Comparison of ENCODE assay signal across 10 cellular contexts in the genomic region with DNA sequence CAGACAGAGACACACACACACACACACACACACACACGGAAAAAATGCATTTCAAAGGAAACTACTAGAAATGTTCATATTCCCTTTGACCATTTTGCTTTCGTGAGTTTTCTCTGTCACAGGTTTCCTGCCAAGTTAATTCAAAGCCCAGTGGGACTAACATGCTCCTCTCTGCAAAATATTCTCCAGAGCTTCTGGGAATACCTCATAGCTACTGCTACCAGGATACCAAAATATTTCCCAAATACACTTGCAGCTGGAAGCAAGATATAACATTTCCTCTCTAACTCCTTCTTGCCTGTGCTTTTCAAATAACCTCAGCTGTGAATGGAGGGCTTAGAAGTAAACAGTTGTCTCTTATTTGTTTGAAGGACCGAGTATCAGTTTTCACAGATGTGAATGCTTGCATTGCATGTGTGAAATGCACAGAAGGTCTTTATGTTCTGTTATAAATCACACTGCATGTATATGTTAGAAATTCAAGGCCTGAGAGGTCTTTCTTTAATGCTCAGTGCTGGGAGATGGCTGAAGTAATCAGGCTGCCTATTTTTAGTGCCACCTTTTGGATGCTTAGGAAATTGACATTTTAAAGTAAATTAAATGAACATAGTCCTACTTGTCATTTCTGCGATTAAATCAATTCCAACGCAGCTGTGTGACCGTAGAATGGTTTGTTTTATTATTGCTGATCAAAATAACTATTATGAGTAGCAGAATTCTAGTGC. TPM values are rescaled to one million over a fixed set of nuclear protein-coding genes. Genes with fewer than 3 reads are reported as not detected.
A peak's percentile ranks its signal among the peaks of the same experiment; 100 is the strongest.
DNase-seq lines count a peak whose midpoint lies in the region; ATAC-seq and TF ChIP-seq lines count a peak whose summit lies in the region.
"Had no signal": no experiment of that assay in that cellular context is flagged by ENCODE, and none has a peak within 500 bp of the region (broad histone marks: within the 10 kb centered on the region; RNA-seq: fewer than 3 reads in every experiment).

No MANE protein-coding gene starts in this region.

- intact Hi-C loops in left ventricle myocardium superior (cut with micrococcal nuclease) = no loop called here
- intact Hi-C loops in left lung (cut with DNase I) = no loop called here
- intact Hi-C loops in colonic mucosa (cut with DNase I) = no loop called here

- CTCF ChIA-PET in WTC11 (lab: Charles Lee) = no interaction called here

- POLR2A ChIA-PET in WTC11 (lab: Charles Lee) = no interaction called here

- no peaks in the 10 kb centered on the region for H3K27me3 Mint-ChIP-seq in WTC11 (ENCODE audit: low read depth)
- H3K27me3 Mint-ChIP-seq: activated CD4-positive, alpha-beta memory T cell treated with anti-CD3 and anti-CD28 coated beads, Interleukin-2, amount 10 ng/mL, durations not matched to agents 7 days and 5 days had no signal

- no peak overlapping the region for H3K27ac Mint-ChIP-seq in WTC11
- H3K27ac Mint-ChIP-seq: activated CD4-positive, alpha-beta memory T cell treated with anti-CD3 and anti-CD28 coated beads, Interleukin-2, amount 10 ng/mL, durations not matched to agents 7 days and 5 days had no signal

- H3K9me3 ChIP-seq in left lung = peaks cover 0 to 22% of the 10 kb centered on the region in 2 donors
- H3K9me3 ChIP-seq in colonic mucosa = no peaks in the 10 kb centered on the region

- no peak overlapping the region for H3K4me3 ChIP-seq in left lung
- no peak overlapping the region for H3K4me3 ChIP-seq in colonic mucosa

- H3K27me3 ChIP-seq in left lung (no peaks in the 10 kb centered on the region), colonic mucosa (no peaks in the 10 kb centered on the region)

- H3K4me3 Mint-ChIP-seq in WTC11 = no peak overlapping the region
- H3K4me3 Mint-ChIP-seq: activated CD4-positive, alpha-beta memory T cell treated with anti-CD3 and anti-CD28 coated beads, Interleukin-2, amount 10 ng/mL, durations not matched to agents 7 days and 5 days had no signal

- DNase-seq in GM13976 (ENCODE audit: low spot score) (no peak), left ventricle myocardium superior (no peak), WTC11 (ENCODE audit: low spot score) (no peak), left lung (no peak), HuH-7 (ENCODE audit: low spot score) (no peak), colonic mucosa (no peak)
- DNase-seq: activated CD4-positive, alpha-beta memory T cell treated with anti-CD3 and anti-CD28 coated beads, Interleukin-2, amount 10 ng/mL, durations not matched to agents 7 days and 5 days; NCI-H510A had no signal

- H3K4me1 ChIP-seq in left lung (no peaks in the 10 kb centered on the region), colonic mucosa (no peaks in the 10 kb centered on the region)

- H3K9me3 Mint-ChIP-seq in WTC11 = peaks cover 13% of the 10 kb centered on the region

- no peak overlapping the region for H3K9ac ChIP-seq in colonic mucosa (ENCODE audit: low read depth in 2 of 2, low read length in 2 of 2)

- H3K27ac ChIP-seq in 22Rv1 (no peak overlapping the region), VCaP (no peak overlapping the region), left lung (no peak overlapping the region), colonic mucosa (no peak overlapping the region)

- in situ Hi-C loops in GM13976 (cut with MboI; ENCODE audit: low sequenced_read_pairs, unreplicated experiment) = no loop called here

- H3K36me3 ChIP-seq in left lung (peaks cover 0 to 93% of the 10 kb centered on the region in 2 donors), colonic mucosa (peaks cover 15% of the 10 kb centered on the region)

- ATAC-seq in left ventricle myocardium superior = peak; percentile 63
- no peak for ATAC-seq in WTC11
- ATAC-seq in left lung = no peak

- H3K4me1 Mint-ChIP-seq in WTC11 = no peaks in the 10 kb centered on the region
- H3K4me1 Mint-ChIP-seq: activated CD4-positive, alpha-beta memory T cell treated with anti-CD3 and anti-CD28 coated beads, Interleukin-2, amount 10 ng/mL, durations not matched to agents 7 days and 5 days had no signal

- peaks cover 36% of the 10 kb centered on the region for H3K36me3 Mint-ChIP-seq in WTC11

- TF ChIP-seq CTCF in 22Rv1 (IDR thresholded peaks at IDR 0.05) (peak; percentile 40), GM13976 (IDR thresholded peaks at IDR 0.05; ENCODE audit: borderline replicate concordance, control extremely low read depth, extremely low read depth, insufficient read depth, missing control alignments) (peak; percentile 18), VCaP (conservative IDR thresholded peaks at IDR 0.05) (peak; percentile 73), WTC11 (IDR thresholded peaks at IDR 0.05) (no peak), left lung (IDR thresholded peaks at IDR 0.05) (peak in 1 of 2 donors; percentile 13), colonic mucosa (IDR thresholded peaks at IDR 0.05) (no peak)

TF ChIP-seq in WTC11, 78 proteins besides CTCF, POLR2A, EP300 and RAD21:
- TF ChIP-seq SMAD3 (CRISPR knock-in tag; IDR thresholded peaks at IDR 0.05; ENCODE audit: borderline replicate concordance) = no peak
- TF ChIP-seq FOXK1 (CRISPR knock-in tag; IDR thresholded peaks at IDR 0.05) = no peak
- no peak for TF ChIP-seq GABPB1 (CRISPR knock-in tag; IDR thresholded peaks at IDR 0.05)
- TF ChIP-seq, protein P1, sequence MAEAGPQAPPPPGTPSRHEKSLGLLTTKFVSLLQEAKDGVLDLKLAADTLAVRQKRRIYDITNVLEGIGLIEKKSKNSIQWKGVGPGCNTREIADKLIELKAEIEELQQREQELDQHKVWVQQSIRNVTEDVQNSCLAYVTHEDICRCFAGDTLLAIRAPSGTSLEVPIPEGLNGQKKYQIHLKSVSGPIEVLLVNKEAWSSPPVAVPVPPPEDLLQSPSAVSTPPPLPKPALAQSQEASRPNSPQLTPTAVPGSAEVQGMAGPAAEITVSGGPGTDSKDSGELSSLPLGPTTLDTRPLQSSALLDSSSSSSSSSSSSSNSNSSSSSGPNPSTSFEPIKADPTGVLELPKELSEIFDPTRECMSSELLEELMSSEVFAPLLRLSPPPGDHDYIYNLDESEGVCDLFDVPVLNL (CRISPR knock-in tag; IDR thresholded peaks at IDR 0.05; ENCODE audit: borderline replicate concordance, low read depth) = no peak
- no peak for TF ChIP-seq NR3C1 (CRISPR knock-in tag; conservative IDR thresholded peaks at IDR 0.05; ENCODE audit: low read depth)
- TF ChIP-seq TEAD4 (CRISPR knock-in tag; IDR thresholded peaks at IDR 0.05) = no peak
- no peak for TF ChIP-seq ZNF232 (CRISPR knock-in tag; IDR thresholded peaks at IDR 0.05)
- TF ChIP-seq, protein P2, sequence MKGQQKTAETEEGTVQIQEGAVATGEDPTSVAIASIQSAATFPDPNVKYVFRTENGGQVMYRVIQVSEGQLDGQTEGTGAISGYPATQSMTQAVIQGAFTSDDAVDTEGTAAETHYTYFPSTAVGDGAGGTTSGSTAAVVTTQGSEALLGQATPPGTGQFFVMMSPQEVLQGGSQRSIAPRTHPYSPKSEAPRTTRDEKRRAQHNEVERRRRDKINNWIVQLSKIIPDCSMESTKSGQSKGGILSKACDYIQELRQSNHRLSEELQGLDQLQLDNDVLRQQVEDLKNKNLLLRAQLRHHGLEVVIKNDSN (CRISPR knock-in tag; IDR thresholded peaks at IDR 0.05) = no peak
- TF ChIP-seq IRF2 (CRISPR knock-in tag; IDR thresholded peaks at IDR 0.05; ENCODE audit: borderline replicate concordance, low read depth) = no peak
- TF ChIP-seq, protein P3, sequence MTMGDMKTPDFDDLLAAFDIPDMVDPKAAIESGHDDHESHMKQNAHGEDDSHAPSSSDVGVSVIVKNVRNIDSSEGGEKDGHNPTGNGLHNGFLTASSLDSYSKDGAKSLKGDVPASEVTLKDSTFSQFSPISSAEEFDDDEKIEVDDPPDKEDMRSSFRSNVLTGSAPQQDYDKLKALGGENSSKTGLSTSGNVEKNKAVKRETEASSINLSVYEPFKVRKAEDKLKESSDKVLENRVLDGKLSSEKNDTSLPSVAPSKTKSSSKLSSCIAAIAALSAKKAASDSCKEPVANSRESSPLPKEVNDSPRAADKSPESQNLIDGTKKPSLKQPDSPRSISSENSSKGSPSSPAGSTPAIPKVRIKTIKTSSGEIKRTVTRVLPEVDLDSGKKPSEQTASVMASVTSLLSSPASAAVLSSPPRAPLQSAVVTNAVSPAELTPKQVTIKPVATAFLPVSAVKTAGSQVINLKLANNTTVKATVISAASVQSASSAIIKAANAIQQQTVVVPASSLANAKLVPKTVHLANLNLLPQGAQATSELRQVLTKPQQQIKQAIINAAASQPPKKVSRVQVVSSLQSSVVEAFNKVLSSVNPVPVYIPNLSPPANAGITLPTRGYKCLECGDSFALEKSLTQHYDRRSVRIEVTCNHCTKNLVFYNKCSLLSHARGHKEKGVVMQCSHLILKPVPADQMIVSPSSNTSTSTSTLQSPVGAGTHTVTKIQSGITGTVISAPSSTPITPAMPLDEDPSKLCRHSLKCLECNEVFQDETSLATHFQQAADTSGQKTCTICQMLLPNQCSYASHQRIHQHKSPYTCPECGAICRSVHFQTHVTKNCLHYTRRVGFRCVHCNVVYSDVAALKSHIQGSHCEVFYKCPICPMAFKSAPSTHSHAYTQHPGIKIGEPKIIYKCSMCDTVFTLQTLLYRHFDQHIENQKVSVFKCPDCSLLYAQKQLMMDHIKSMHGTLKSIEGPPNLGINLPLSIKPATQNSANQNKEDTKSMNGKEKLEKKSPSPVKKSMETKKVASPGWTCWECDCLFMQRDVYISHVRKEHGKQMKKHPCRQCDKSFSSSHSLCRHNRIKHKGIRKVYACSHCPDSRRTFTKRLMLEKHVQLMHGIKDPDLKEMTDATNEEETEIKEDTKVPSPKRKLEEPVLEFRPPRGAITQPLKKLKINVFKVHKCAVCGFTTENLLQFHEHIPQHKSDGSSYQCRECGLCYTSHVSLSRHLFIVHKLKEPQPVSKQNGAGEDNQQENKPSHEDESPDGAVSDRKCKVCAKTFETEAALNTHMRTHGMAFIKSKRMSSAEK (CRISPR knock-in tag; IDR thresholded peaks at IDR 0.05; ENCODE audit: borderline replicate concordance) = no peak
- TF ChIP-seq NR2C2 (CRISPR knock-in tag; IDR thresholded peaks at IDR 0.05) = no peak
TF ChIP-seq in WTC11: peak in this region for 0.

RNA-seq across cellular contexts. Expression of a gene that starts 8.7 kb away (rescaled TPM):
- total RNA-seq in left ventricle myocardium superior = not detected
- 0.28 TPM in 1 of 3 replicates, not detected in the others for total RNA-seq in WTC11 (2021)
- under 1 TPM in 1 of 2 donors, not detected in 1; 0.81 TPM for total RNA-seq in left lung
- under 1 TPM in 1 of 2 donors, not detected in 1; 0.35 TPM for total RNA-seq in colonic mucosa

RNA-seq across cellular contexts. Expression of a gene that starts 17.2 kb away (rescaled TPM):
- total RNA-seq in left ventricle myocardium superior (not detected), WTC11 (2021) (0.64 to 1.7 TPM (median 0.68 TPM) in 3 replicates), left lung (under 1 TPM in 1 of 2 donors, not detected in 1; 0.42 TPM), colonic mucosa (under 1 TPM in 1 of 2 donors, not detected in 1; 0.37 TPM)

RNA-seq across cellular contexts. Expression of a gene that starts 47.4 kb away (rescaled TPM):
- total RNA-seq in left ventricle myocardium superior (82.4 TPM), WTC11 (2021) (46.3 to 56.1 TPM (median 51.7 TPM) in 3 replicates), left lung (10 to 100 TPM; 68.2 to 85.1 TPM), colonic mucosa (10 to 100 TPM; 67.3 to 80.8 TPM)

Comparison
In these comparisons a context has a peak if more than half of its experiments do, and no peak if none do; other contexts are left out.
1. CTCF ChIP-seq: peak in 22Rv1 (single experiment), GM13976 (single experiment) and VCaP (single experiment); none in WTC11 (single experiment) and colonic mucosa (single experiment).